Comparison of ENCODE assay signal across 8 cellular contexts in genomic region chr7:44082541-44083207, GRCh38. TPM values are rescaled to one million over a fixed set of nuclear protein-coding genes. Genes with fewer than 3 reads are reported as not detected.
DNase-seq lines count a peak whose midpoint lies in the region; ATAC-seq and TF ChIP-seq lines count a peak whose summit lies in the region.

No MANE protein-coding gene starts in this region.

- ATAC-seq in GM18499 (IDR thresholded peaks at IDR 0.05; ENCODE audit: insufficient read depth, unreplicated experiment) (peak; percentile 75), HG02938 (IDR thresholded peaks at IDR 0.05; ENCODE audit: unreplicated experiment) (peak; percentile 87), T-helper 17 cell (peak; percentile 94), right cardiac atrium (peak; percentile 96 to 97)

- H3K4me1 Mint-ChIP-seq in T-helper 17 cell: peaks cover 13% of the 10 kb centered on the region

- H3K4me3 Mint-ChIP-seq in T-helper 17 cell: peak overlapping the region; percentile 89

- H3K27me3 ChIP-seq in right cardiac atrium (ENCODE audit: control insufficient read depth, insufficient read depth): no peaks in the 10 kb centered on the region
- H3K27me3 ChIP-seq in uterus: no peaks in the 10 kb centered on the region

- H3K27ac ChIP-seq in right cardiac atrium (ENCODE audit: low read length) (peak overlapping the region; percentile 84), uterus (peak overlapping the region; percentile 84 to 92)

- H3K36me3 Mint-ChIP-seq in T-helper 17 cell (ENCODE audit: low read depth): peaks cover 4% of the 10 kb centered on the region

- no peaks in the 10 kb centered on the region for H3K36me3 ChIP-seq in uterus

- peak; percentile 98 for DNase-seq in NCI-H1694 treated with DMSO at 0.1 percent for 48 hours (lab: John Stamatoyannopoulos, UW)
- peak; percentile 94 to 98 (median 96) for DNase-seq in T-helper 17 cell
- DNase-seq in anterior cingulate cortex (lab: John Stamatoyannopoulos, UW): peak; percentile 68 to 100 (median 99)
- DNase-seq in right cardiac atrium: peak; percentile 99 to 100 (median 100)
- DNase-seq in pulmonary artery endothelial cell (ENCODE audit: low read depth, low spot score): peak; percentile 97
- DNase-seq in uterus: peak; percentile 98 to 99

- intact Hi-C loops in right cardiac atrium (cut with DNase I): loop anchor here in 3 of 4 donors (5.0 kb wide), 1 partner anchor 40 kb away; the partner anchor contains the start of gene POLD2 (in 3 of the 3)
- intact Hi-C loops in uterus (cut with DNase I; ENCODE audit: low total_unique reads): no loop called here

- WGBS in right cardiac atrium: under 1% methylated on average over 54 of the region's 54 CpGs

- H3K27ac Mint-ChIP-seq in T-helper 17 cell: peak overlapping the region; percentile 98

- H3K27me3 Mint-ChIP-seq in T-helper 17 cell: no peaks in the 10 kb centered on the region

- H3K4me3 ChIP-seq in right cardiac atrium (ENCODE audit: low read length) (peak overlapping the region; percentile 83), uterus (peak overlapping the region; percentile 79 to 95)

- TF ChIP-seq CTCF in uterus (IDR thresholded peaks at IDR 0.05): peak in 1 of 4 experiments; percentile 20

- peaks cover 3% of the 10 kb centered on the region for H3K4me1 ChIP-seq in right cardiac atrium (ENCODE audit: control insufficient read depth, insufficient read depth, low read length)
- no peaks in the 10 kb centered on the region for H3K4me1 ChIP-seq in uterus

- TF ChIP-seq POLR2A in uterus (IDR thresholded peaks at IDR 0.05): peak; percentile 65 to 70

- no peaks in the 10 kb centered on the region for H3K9me3 ChIP-seq in T-helper 17 cell (ENCODE audit: control insufficient read depth, low read length, poor library complexity, severe bottlenecking)
- no peaks in the 10 kb centered on the region for H3K9me3 ChIP-seq in right cardiac atrium (ENCODE audit: control insufficient read depth, low read length)
- H3K9me3 ChIP-seq in uterus: no peaks in the 10 kb centered on the region

RNA-seq across cellular contexts. Expression of gene POLM, which starts 0.3 kb away (rescaled TPM):
- total RNA-seq in T-helper 17 cell (10 to 100 TPM; 27.2 to 29.7 TPM), right cardiac atrium (10 to 100 TPM; 24.5 to 28.9 (median 25.8) TPM), pulmonary artery endothelial cell (8.4 and 10.1 TPM in 2 replicates), uterus (10 to 100 TPM; 10.6 to 33.6 (median 23.6) TPM)
- polyA plus RNA-seq in right cardiac atrium: 16.6 TPM

RNA-seq across cellular contexts. Expression of gene PGAM2, which starts 17.3 kb away (rescaled TPM):
- under 1 TPM in 1 of 2 donors, not detected in 1; 0.92 TPM for total RNA-seq in T-helper 17 cell
- 1,000 to 10,000 TPM in 2 of 4 donors, 100 to 1,000 TPM in 2; 946 to 1,159 (median 1,024) TPM for total RNA-seq in right cardiac atrium
- 2,530 TPM for polyA plus RNA-seq in right cardiac atrium
- total RNA-seq in pulmonary artery endothelial cell: 0.14 TPM in 1 of 2 replicates, not detected in the other
- 1 to 10 TPM in 1 of 4 donors, under 1 TPM in 1, not detected in 2; 0.76 to 1.4 TPM for total RNA-seq in uterus

RNA-seq across cellular contexts. Expression of gene AEBP1, which starts 21.5 kb away (rescaled TPM):
- total RNA-seq in T-helper 17 cell (1 to 10 TPM; 1.1 to 4.2 TPM), right cardiac atrium (100 to 1,000 TPM in 2 of 4 donors, 10 to 100 TPM in 2; 81.0 to 124 (median 103) TPM), pulmonary artery endothelial cell (2.6 and 5.4 TPM in 2 replicates), uterus (100 to 1,000 TPM in 3 of 4 donors, 10 to 100 TPM in 1; 88.9 to 395 (median 303) TPM)
- polyA plus RNA-seq in right cardiac atrium: 62.8 TPM

RNA-seq across cellular contexts. Expression of gene DBNL, which starts 38.2 kb away (rescaled TPM):
- 100 to 1,000 TPM in 1 of 2 donors, 10 to 100 TPM in 1; 91.1 to 104 TPM for total RNA-seq in T-helper 17 cell
- total RNA-seq in right cardiac atrium: 10 to 100 TPM; 34.3 to 44.6 (median 38.1) TPM
- 37.5 TPM for polyA plus RNA-seq in right cardiac atrium
- total RNA-seq in pulmonary artery endothelial cell: 197 and 200 TPM in 2 replicates
- 100 to 1,000 TPM in 1 of 4 donors, 10 to 100 TPM in 3; 71.5 to 113 (median 91.0) TPM for total RNA-seq in uterus

RNA-seq across cellular contexts. Expression of gene POLD2, which starts 40.7 kb away (rescaled TPM):
- total RNA-seq in T-helper 17 cell (10 to 100 TPM; 46.3 to 53.3 TPM), right cardiac atrium (100 to 1,000 TPM in 1 of 4 donors, 10 to 100 TPM in 3; 85.8 to 110 (median 99.0) TPM), pulmonary artery endothelial cell (105 and 130 TPM in 2 replicates), uterus (10 to 100 TPM; 12.9 to 73.3 (median 33.7) TPM)
- polyA plus RNA-seq in right cardiac atrium: 86.6 TPM

Comparison
In these comparisons a context has a peak if more than half of its experiments do, and no peak if none do; other contexts are left out.
1. Peak in every context shown above with its lines: DNase-seq, ATAC-seq, H3K4me3 ChIP-seq and H3K27ac ChIP-seq.
2. RNA of gene PGAM2, which starts 17.3 kb away (total RNA-seq): 946 to 1,159 TPM in right cardiac atrium; 0.92 TPM in T-helper 17 cell, 0.76 to 1.4 TPM in uterus and 0.14 TPM in pulmonary artery endothelial cell; every median in the first group is over 100 times any median in the second.
3. RNA of gene AEBP1, which starts 21.5 kb away (total RNA-seq): 88.9 to 395 TPM in uterus and 81.0 to 124 TPM in right cardiac atrium; 2.6 to 5.4 TPM in pulmonary artery endothelial cell and 1.1 to 4.2 TPM in T-helper 17 cell; every median in the first group is over 10 times any median in the second.